Comparison of ENCODE assay signal across 9 cellular contexts in the genomic region with DNA sequence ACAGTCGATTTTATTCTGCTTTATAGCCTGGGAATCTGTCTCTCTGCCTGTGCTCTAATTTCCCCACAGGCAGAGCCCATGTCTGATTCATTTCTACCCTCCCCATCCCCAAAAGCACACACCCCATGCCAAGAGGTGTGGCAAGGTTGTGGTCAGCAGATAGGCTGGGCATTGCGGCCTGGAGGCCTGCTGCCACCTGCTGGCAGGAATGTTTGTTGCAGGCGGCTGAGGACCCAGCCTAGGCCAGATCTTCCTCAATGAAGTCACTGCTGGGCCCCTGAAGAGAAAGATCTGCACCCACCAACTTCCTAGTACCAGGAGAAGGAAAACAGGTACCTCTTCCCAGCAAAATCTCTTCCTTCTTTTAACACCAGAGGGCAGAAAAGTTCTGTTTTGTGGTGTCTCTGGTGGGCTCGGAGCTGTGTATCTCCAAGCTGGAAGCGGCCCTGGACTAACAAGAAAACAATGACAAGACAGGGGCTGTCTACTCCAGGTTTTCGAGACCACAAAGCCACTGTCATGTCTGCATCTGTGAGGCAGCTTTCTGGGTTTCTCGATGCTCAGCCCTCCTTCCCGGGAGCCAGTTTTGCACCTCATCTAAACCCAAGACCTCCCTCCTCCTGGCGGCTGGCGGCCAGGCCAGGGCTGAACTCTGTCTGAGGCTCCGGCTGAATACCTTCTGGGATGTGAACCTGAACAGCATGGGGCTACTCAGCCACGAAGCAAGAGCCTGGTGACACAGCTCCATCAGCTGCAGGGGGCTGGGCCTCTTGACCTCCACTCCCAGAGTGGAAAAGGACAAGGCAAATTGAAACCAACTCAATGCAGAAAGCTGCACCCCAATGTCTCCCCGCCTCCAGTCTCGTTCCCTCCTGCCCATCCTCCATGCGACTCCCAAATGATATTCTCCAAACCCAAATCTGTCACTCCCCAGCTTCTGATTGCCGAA. TPM values are rescaled to one million over a fixed set of nuclear protein-coding genes. Genes with fewer than 3 reads are reported as not detected.
DNase-seq lines count a peak whose midpoint lies in the region; ATAC-seq, FAIRE-seq and TF ChIP-seq lines count a peak whose summit lies in the region.
"Had no signal": no experiment of that assay in that cellular context is flagged by ENCODE, and none has a peak within 500 bp of the region (broad histone marks: within the 10 kb centered on the region; RNA-seq: fewer than 3 reads in every experiment).

No MANE protein-coding gene starts in this region.

- H3K27me3 Mint-ChIP-seq in activated T-cell treated with anti-CD3 and anti-CD28 coated beads, Interleukin-2, amount 50 U/mL, for 24 hours: no peaks in the 10 kb centered on the region

- H3K4me1 Mint-ChIP-seq in activated T-cell treated with anti-CD3 and anti-CD28 coated beads, Interleukin-2, amount 50 U/mL, for 24 hours (ENCODE audit: low read depth): peaks cover 34% of the 10 kb centered on the region

- DNase-seq in H54 (ENCODE audit: insufficient read length, low spot score) (peak; percentile 100), NOMO-1 treated with dmso at 0.1 percent for 144 hours (lab: John Stamatoyannopoulos, UW; ENCODE audit: unreplicated experiment) (peak; percentile 75), esophagus squamous epithelium (lab: John Stamatoyannopoulos, UW) (peak; percentile 18), myocyte (ENCODE audit: low read depth) (peak; percentile 97), superior temporal gyrus (ENCODE audit: extremely low spot score) (peak; percentile 84)
- DNase-seq in activated T-cell treated with anti-CD3 and anti-CD28 coated beads, Interleukin-2, amount 50 U/mL, for 24 hours: peak; percentile 78

- 53 to 63% methylated on average over 10 to 12 of the region's 16 CpGs for WGBS in esophagus squamous epithelium, 2 donors

- peaks cover 6% of the 10 kb centered on the region for H3K79me2 ChIP-seq in DOHH2 (ENCODE audit: control insufficient read depth, low read length)

- no peak for TF ChIP-seq POLR2A in H54 (IDR thresholded peaks at IDR 0.05; ENCODE audit: low read depth, low read length)
- no peak for TF ChIP-seq POLR2A in esophagus squamous epithelium (IDR thresholded peaks at IDR 0.05)

- H3K27ac Mint-ChIP-seq in activated T-cell treated with anti-CD3 and anti-CD28 coated beads, Interleukin-2, amount 50 U/mL, for 24 hours: no peak overlapping the region

- no peak overlapping the region for H3K4me2 ChIP-seq in DOHH2 (ENCODE audit: low read length)

- no peak overlapping the region for H3K27ac ChIP-seq in DOHH2 (ENCODE audit: low read depth, low read length)
- peak overlapping the region in 3 of 4 donors; percentile 15 to 71 (median 45) for H3K27ac ChIP-seq in esophagus squamous epithelium

- H3K9me3 Mint-ChIP-seq in activated T-cell treated with anti-CD3 and anti-CD28 coated beads, Interleukin-2, amount 50 U/mL, for 24 hours: no peaks in the 10 kb centered on the region

- no peak for ATAC-seq in HG02571 (IDR thresholded peaks at IDR 0.05; ENCODE audit: unreplicated experiment)

- H3K36me3 Mint-ChIP-seq in activated T-cell treated with anti-CD3 and anti-CD28 coated beads, Interleukin-2, amount 50 U/mL, for 24 hours (ENCODE audit: low read depth): peaks cover 39% of the 10 kb centered on the region

- H3K9me3 ChIP-seq in DOHH2 (ENCODE audit: control insufficient read depth, insufficient read depth, low read length): no peaks in the 10 kb centered on the region
- no peaks in the 10 kb centered on the region for H3K9me3 ChIP-seq in esophagus squamous epithelium

- H3K27me3 ChIP-seq in DOHH2 (ENCODE audit: control insufficient read depth, low read length) (peaks cover 7% of the 10 kb centered on the region; the same call in 1 of the 2 replicates), esophagus squamous epithelium (no peaks in the 10 kb centered on the region)

- H3K4me3 Mint-ChIP-seq in activated T-cell treated with anti-CD3 and anti-CD28 coated beads, Interleukin-2, amount 50 U/mL, for 24 hours: no peak overlapping the region

- FAIRE-seq in H54 (lab: Jason Lieb, UNC): peak; percentile 97
- FAIRE-seq: colon had no signal

- H3K4me3 ChIP-seq in DOHH2 (ENCODE audit: low read length) (no peak overlapping the region), esophagus squamous epithelium (no peak overlapping the region)

- H3K9me2 ChIP-seq in DOHH2 (replicated peaks; ENCODE audit: control insufficient read depth, low read length): no peaks in the 10 kb centered on the region

- intact Hi-C loops in esophagus squamous epithelium (cut with DNase I): loop anchor here (10.0 kb wide), 1 partner anchor 477 kb away; no protein-coding TSS in a partner anchor

- no peaks in the 10 kb centered on the region for H4K20me1 ChIP-seq in DOHH2 (ENCODE audit: control insufficient read depth, insufficient read depth, low read depth, low read length)

- peak; percentile 98 for TF ChIP-seq CTCF in DOHH2 (IDR thresholded peaks at IDR 0.05; ENCODE audit: low read depth, low read length, poor library complexity, severe bottlenecking)
- TF ChIP-seq CTCF in esophagus squamous epithelium (IDR thresholded peaks at IDR 0.05): peak; percentile 92 to 100 (median 100)

- H3K4me1 ChIP-seq in DOHH2 (ENCODE audit: control insufficient read depth, low read length): peaks cover 10% of the 10 kb centered on the region
- peaks cover 12 to 50% (median 19%) of the 10 kb centered on the region in 3 donors for H3K4me1 ChIP-seq in esophagus squamous epithelium

- H3F3A ChIP-seq in DOHH2 (ENCODE audit: control insufficient read depth, insufficient read depth): no peaks in the 10 kb centered on the region

- H3K36me3 ChIP-seq in DOHH2 (ENCODE audit: control insufficient read depth, low read length) (no peaks in the 10 kb centered on the region), esophagus squamous epithelium (peaks cover 0 to 22% (median 0%) of the 10 kb centered on the region in 3 donors)

RNA-seq across cellular contexts. Expression of gene ANKS6, which starts 4.9 kb away (rescaled TPM):
- 10 to 100 TPM; 11.0 to 21.7 (median 15.3) TPM for total RNA-seq in esophagus squamous epithelium
- total RNA-seq in myocyte: 11.4 and 12.9 TPM in 2 replicates
- 14.1 TPM for polyA plus RNA-seq in myocyte (2012)

RNA-seq across cellular contexts. Expression of gene GALNT12, which starts 16.0 kb away (rescaled TPM):
- total RNA-seq in esophagus squamous epithelium: 10 to 100 TPM; 17.5 to 25.9 (median 21.1) TPM
- total RNA-seq in myocyte: 0.05 and 0.32 TPM in 2 replicates
- 0.78 TPM for polyA plus RNA-seq in myocyte (2012)

Comparison
In these comparisons a context has a peak if more than half of its experiments do, and no peak if none do; other contexts are left out.
1. DNase-seq: peak in every context shown above with its lines; median percentile 100 in H54; 97 in myocyte; 84 in superior temporal gyrus; 78 in activated T-cell treated with anti-CD3 and anti-CD28 coated beads, Interleukin-2, amount 50 U/mL, for 24 hours; 75 in NOMO-1 treated with dmso at 0.1 percent for 144 hours; 18 in esophagus squamous epithelium.
2. RNA of gene GALNT12, which starts 16.0 kb away (total RNA-seq): 17.5 to 25.9 TPM in esophagus squamous epithelium; 0.05 to 0.32 TPM in myocyte; every median in the first group is over 10 times any median in the second.